ENCODE assay signal across 2 cellular contexts in the genomic region with DNA sequence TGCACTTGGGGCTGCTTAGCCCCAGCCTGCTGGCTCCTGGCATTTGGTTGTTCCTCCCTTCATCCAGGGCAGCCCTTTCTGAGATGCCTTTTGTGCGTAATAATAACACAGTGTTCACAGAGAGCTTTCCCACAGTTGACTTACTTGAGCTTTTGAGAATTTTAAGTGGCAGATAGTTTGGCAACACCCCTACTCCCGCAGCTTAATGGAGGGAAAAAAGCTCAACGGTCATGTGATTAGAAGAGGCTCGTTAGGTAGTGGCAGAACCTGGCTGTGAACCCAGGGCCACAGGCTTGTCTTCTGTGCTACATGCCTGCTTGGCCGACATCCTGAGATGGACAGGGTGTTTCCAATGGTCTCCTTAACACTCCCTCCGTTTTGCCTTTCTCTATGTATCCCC.
TF ChIP-seq lines count a peak whose summit lies in the region.

No MANE protein-coding gene starts in this region.

TF ChIP-seq in Ishikawa, 13 proteins besides CTCF, POLR2A, EP300 and RAD21:
- TF ChIP-seq YY1 (IDR thresholded peaks at IDR 0.05; ENCODE audit: low read depth), result no peak
- TF ChIP-seq, protein P1, sequence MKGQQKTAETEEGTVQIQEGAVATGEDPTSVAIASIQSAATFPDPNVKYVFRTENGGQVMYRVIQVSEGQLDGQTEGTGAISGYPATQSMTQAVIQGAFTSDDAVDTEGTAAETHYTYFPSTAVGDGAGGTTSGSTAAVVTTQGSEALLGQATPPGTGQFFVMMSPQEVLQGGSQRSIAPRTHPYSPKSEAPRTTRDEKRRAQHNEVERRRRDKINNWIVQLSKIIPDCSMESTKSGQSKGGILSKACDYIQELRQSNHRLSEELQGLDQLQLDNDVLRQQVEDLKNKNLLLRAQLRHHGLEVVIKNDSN (IDR thresholded peaks at IDR 0.05), result 0 out of 2 replicates have a peak, but pooled peaks have one; percentile 31

TF ChIP-seq in H1, 55 proteins besides CTCF, POLR2A, EP300 and RAD21:
- TF ChIP-seq, protein P2, sequence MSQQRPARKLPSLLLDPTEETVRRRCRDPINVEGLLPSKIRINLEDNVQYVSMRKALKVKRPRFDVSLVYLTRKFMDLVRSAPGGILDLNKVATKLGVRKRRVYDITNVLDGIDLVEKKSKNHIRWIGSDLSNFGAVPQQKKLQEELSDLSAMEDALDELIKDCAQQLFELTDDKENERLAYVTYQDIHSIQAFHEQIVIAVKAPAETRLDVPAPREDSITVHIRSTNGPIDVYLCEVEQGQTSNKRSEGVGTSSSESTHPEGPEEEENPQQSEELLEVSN (IDR thresholded peaks at IDR 0.05), result 0 out of 2 replicates have a peak, but pooled peaks have one; percentile 15
- TF ChIP-seq TAF7 (optimal IDR thresholded peaks at IDR 0.05; ENCODE audit: borderline replicate concordance, low read depth, low read length), result no peak
- TF ChIP-seq TAF1 (IDR thresholded peaks at IDR 0.05; ENCODE audit: low read depth, low read length), result no peak
- TF ChIP-seq BACH1 (IDR thresholded peaks at IDR 0.05; ENCODE audit: low read length), result no peak
- no peak for TF ChIP-seq FOSL1 (IDR thresholded peaks at IDR 0.05; ENCODE audit: insufficient read depth, low read depth, low read length)
- TF ChIP-seq SUZ12 (IDR thresholded peaks at IDR 0.05; ENCODE audit: low read length), result no peak
